Comparison of ENCODE assay signal across 1 cellular context in genomic region chr5:172973127-172973916, GRCh38.
TF ChIP-seq lines count a peak whose summit lies in the region.

No MANE protein-coding gene starts in this region.

TF ChIP-seq in HepG2, 621 proteins besides CTCF, POLR2A, EP300 and RAD21:
- peak; percentile 39; the same call in 1 of the 2 replicates for TF ChIP-seq ZMYM3 (CRISPR knock-in tag; IDR thresholded peaks at IDR 0.05)
- TF ChIP-seq NCOA1 (CRISPR knock-in tag; IDR thresholded peaks at IDR 0.05) = no peak
- TF ChIP-seq ZNF768 (CRISPR knock-in tag; IDR thresholded peaks at IDR 0.05) = peak; percentile 85; the same call in 1 of the 2 replicates
- TF ChIP-seq, protein P1, sequence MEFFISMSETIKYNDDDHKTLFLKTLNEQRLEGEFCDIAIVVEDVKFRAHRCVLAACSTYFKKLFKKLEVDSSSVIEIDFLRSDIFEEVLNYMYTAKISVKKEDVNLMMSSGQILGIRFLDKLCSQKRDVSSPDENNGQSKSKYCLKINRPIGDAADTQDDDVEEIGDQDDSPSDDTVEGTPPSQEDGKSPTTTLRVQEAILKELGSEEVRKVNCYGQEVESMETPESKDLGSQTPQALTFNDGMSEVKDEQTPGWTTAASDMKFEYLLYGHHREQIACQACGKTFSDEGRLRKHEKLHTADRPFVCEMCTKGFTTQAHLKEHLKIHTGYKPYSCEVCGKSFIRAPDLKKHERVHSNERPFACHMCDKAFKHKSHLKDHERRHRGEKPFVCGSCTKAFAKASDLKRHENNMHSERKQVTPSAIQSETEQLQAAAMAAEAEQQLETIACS (CRISPR knock-in tag; IDR thresholded peaks at IDR 0.05) = no peak
- 0 out of 2 replicates have a peak, but pooled peaks have one; percentile 34 for TF ChIP-seq KDM1A (CRISPR knock-in tag; IDR thresholded peaks at IDR 0.05)
